In the genomic region with DNA sequence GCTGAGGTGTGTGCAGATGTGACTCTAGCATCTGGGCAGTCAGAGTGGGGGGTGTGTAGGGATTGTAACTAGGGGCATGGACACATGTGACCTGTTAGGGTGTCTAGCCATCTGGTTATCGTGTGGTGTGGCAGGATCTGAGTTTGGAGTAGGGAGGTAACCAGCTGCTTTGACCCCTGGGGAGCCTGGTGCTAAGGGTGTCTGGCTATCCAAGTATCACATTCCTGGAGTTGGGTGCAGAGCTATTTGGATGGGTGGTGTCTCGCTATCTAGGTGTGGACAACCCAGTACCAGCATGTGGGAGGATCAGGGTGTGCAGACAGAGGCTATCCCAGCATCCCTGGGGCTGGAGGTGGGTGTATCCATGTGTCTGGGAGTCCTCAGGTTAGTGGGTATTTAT, we compare ENCODE assay signal across 12 cellular contexts.
"Had no signal": no experiment of that assay in that cellular context is flagged by ENCODE, and none has a peak within 500 bp of the region (broad histone marks: within the 10 kb centered on the region; RNA-seq: fewer than 3 reads in every experiment).

No MANE protein-coding gene starts in this region.

- H3K36me3 ChIP-seq: pancreas, thoracic aorta had no signal

- DNase-seq: activated CD4-positive, alpha-beta T cell treated with anti-CD3 and anti-CD28 coated beads, Interleukin-2, amount 10 ng/mL, durations not matched to agents 7 days and 5 days; activated CD8-positive, alpha-beta memory T cell treated with anti-CD3 and anti-CD28 coated beads, Interleukin-2, amount 50 U/mL, for 48 hours; activated T-cell treated with anti-CD3 and anti-CD28 coated beads, Interleukin-2, amount 50 U/mL, for 72 hours; anterior cingulate cortex; cerebellar nuclear complex; effector memory CD4-positive, alpha-beta T cell; foreskin keratinocyte; kidney glomerular epithelial cell; pancreas; stimulated activated CD4-positive, alpha-beta T cell treated with anti-CD3 and anti-CD28 coated beads, Interleukin-12 subunit alpha, Interleukin-12 subunit beta, amount 100 ng/mL, for 4 hours; stimulated activated CD4-positive, alpha-beta T cell treated with anti-CD3 and anti-CD28 coated beads, Interleukin-2, amount 100 ng/mL, for 24 hours had no signal

- H3K9me3 ChIP-seq: pancreas, thoracic aorta had no signal

- H3K27ac ChIP-seq: foreskin keratinocyte, pancreas, thoracic aorta had no signal

- H3K4me1 ChIP-seq: foreskin keratinocyte, pancreas had no signal

- ATAC-seq: activated T-cell treated with anti-CD3 and anti-CD28 coated beads, Interleukin-2, amount 50 U/mL, for 72 hours; foreskin keratinocyte; pancreas had no signal

- H3K4me3 ChIP-seq: pancreas, thoracic aorta had no signal

- FAIRE-seq: pancreas had no signal

- H3K27me3 ChIP-seq: pancreas had no signal
